In the genomic region with DNA sequence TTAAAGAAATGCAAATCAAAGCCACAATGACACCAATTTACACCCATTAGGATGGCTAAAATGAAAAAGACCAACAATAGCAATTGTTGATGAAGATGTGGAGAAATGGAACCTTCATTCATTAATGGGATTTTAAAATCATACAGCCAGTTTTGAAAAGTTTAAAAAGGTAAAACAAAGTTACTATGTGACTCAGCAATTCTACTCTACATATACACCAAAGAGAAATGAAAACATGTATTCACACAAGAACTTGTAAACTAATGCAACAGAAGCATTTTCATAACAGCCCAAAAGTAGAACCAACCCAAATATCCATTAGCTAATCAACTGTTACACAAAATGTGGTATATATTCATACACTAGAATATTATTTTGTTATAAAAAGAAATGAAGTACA, we compare ENCODE assay signal across 22 cellular contexts.
DNase-seq lines count a peak whose midpoint lies in the region; ATAC-seq, FAIRE-seq and TF ChIP-seq lines count a peak whose summit lies in the region.
"Had no signal": no experiment of that assay in that cellular context is flagged by ENCODE, and none has a peak within 500 bp of the region (broad histone marks: within the 10 kb centered on the region; RNA-seq: fewer than 3 reads in every experiment).

No MANE protein-coding gene starts in this region.

- TF ChIP-seq RAD21 in HepG2 (CRISPR knock-in tag; IDR thresholded peaks at IDR 0.05), result no peak
- TF ChIP-seq RAD21 in IMR-90 (IDR thresholded peaks at IDR 0.05; ENCODE audit: low read length), result no peak
- no peak for TF ChIP-seq RAD21 in K562 (CRISPR knock-in tag; conservative IDR thresholded peaks at IDR 0.05 in 1 of 2, IDR thresholded peaks at IDR 0.05 in 1 of 2)

- H3K18ac ChIP-seq in IMR-90 (ENCODE audit: low read depth, low read length), result no peak overlapping the region

- H3K79me2 ChIP-seq in HepG2 (ENCODE audit: insufficient read depth, low read length) (peaks cover 1% of the 10 kb centered on the region), K562 (ENCODE audit: control insufficient read depth, insufficient read depth, low read length) (no peaks in the 10 kb centered on the region)

- no peak overlapping the region for H2AFZ ChIP-seq in HepG2 (ENCODE audit: low read length)
- no peak overlapping the region for H2AFZ ChIP-seq in IMR-90 (replicated peaks; ENCODE audit: low read length, poor library complexity)
- no peak overlapping the region for H2AFZ ChIP-seq in K562 (ENCODE audit: low read depth, low read length)

- H3K4me2 ChIP-seq in HepG2 (ENCODE audit: low read depth, low read length) (no peak overlapping the region), IMR-90 (ENCODE audit: low read depth, low read length) (no peak overlapping the region), K562 (ENCODE audit: insufficient read depth, low read length) (no peak overlapping the region)
- H3K4me2 ChIP-seq: BLaER1 treated with 17β-estradiol and CSF1 and Interleukin-3, amounts not matched to agents 10 nM and 100 nM had no signal

- in situ Hi-C loops in HepG2 (cut with HindIII; ENCODE audit: extremely low pct_ligation_motif_present, low pct_unique_long_range_greater_than_20kb), result no loop called here
- in situ Hi-C loops in IMR-90 (cut with MboI; ENCODE audit: low sequenced_read_pairs), result no loop called here
- in situ Hi-C loops in K562 (cut with MboI), result no loop called here

- H3K4ac ChIP-seq in IMR-90 (ENCODE audit: low read depth, low read length), result no peak overlapping the region

- no peak for TF ChIP-seq CTCF in HepG2 (CRISPR knock-in tag; IDR thresholded peaks at IDR 0.05)
- no peak for TF ChIP-seq CTCF in right lobe of liver (IDR thresholded peaks at IDR 0.05)
- no peak for TF ChIP-seq CTCF in IMR-90 (conservative IDR thresholded peaks at IDR 0.05; ENCODE audit: low read depth, low read length)
- TF ChIP-seq CTCF in K562 (IDR thresholded peaks at IDR 0.05 in 2 of 3, conservative IDR thresholded peaks at IDR 0.05 in 1 of 3; ENCODE audit: insufficient read depth in 2 of 3, low read depth in 1 of 3, low read length in 3 of 3), result no peak
- no peak for TF ChIP-seq CTCF in adrenal gland (IDR thresholded peaks at IDR 0.05)

- H3K4me3 ChIP-seq in HepG2 (replicated peaks in 1 of 3; ENCODE audit: insufficient read depth in 1 of 3, low read depth in 2 of 3, low read length in 3 of 3), result no peak overlapping the region
- H3K4me3 ChIP-seq in right lobe of liver, result no peak overlapping the region
- H3K4me3 ChIP-seq in IMR-90 (ENCODE audit: insufficient read depth, low read depth, low read length), result no peak overlapping the region
- no peak overlapping the region for H3K4me3 ChIP-seq in K562
- no peak overlapping the region for H3K4me3 ChIP-seq in adrenal gland
- H3K4me3 ChIP-seq: BLaER1 treated with 17β-estradiol and CSF1 and Interleukin-3, amounts not matched to agents 10 nM and 100 nM had no signal

- dilution Hi-C loops in IMR-90 (cut with HindIII; ENCODE audit: low sequenced_read_pairs, unreplicated experiment), result no loop called here

- no peak overlapping the region for H2BK15ac ChIP-seq in IMR-90 (ENCODE audit: low read depth, low read length)

- TF ChIP-seq POLR2A in HepG2 (IDR thresholded peaks at IDR 0.05; ENCODE audit: insufficient read depth in 1 of 2, low read depth in 2 of 2, low read length in 2 of 2), result no peak
- TF ChIP-seq POLR2A in right lobe of liver (IDR thresholded peaks at IDR 0.05), result no peak
- TF ChIP-seq POLR2A in IMR-90 (IDR thresholded peaks at IDR 0.05; ENCODE audit: low read depth, low read length), result no peak
- TF ChIP-seq POLR2A in K562 (conservative IDR thresholded peaks at IDR 0.05), result no peak
- no peak for TF ChIP-seq POLR2A in adrenal gland (IDR thresholded peaks at IDR 0.05)

- H3K56ac ChIP-seq in IMR-90 (ENCODE audit: extremely low read depth, insufficient read depth, low read length), result no peak overlapping the region

- POLR2A ChIA-PET in HepG2 (lab: Yijun Ruan, JAX) (no interaction called here), IMR-90 (lab: Charles Lee; ENCODE audit: unreplicated experiment) (no interaction called here), K562 (lab: Yijun Ruan, JAX) (no interaction called here)

- no peak overlapping the region for H2AK9ac ChIP-seq in IMR-90 (replicated peaks; ENCODE audit: low read depth, low read length, poor library complexity)

- BruUV-seq in HepG2 (replicated peaks; lab: Mats Ljungman, UMichigan) (no TSS peak), IMR-90 (replicated peaks; lab: Mats Ljungman, UMichigan) (no TSS peak), K562 (replicated peaks; lab: Mats Ljungman, UMichigan) (no TSS peak)

- H3K23ac ChIP-seq in IMR-90 (ENCODE audit: low read depth, low read length), result no peak overlapping the region

- no peak overlapping the region for H2AK5ac ChIP-seq in IMR-90 (ENCODE audit: low read depth, low read length)

- H4K91ac ChIP-seq in IMR-90 (ENCODE audit: insufficient read depth, low read depth, low read length), result no peak overlapping the region

- intact Hi-C loops in HepG2 (cut with micrococcal nuclease; ENCODE audit: unreplicated experiment) (no loop called here), right lobe of liver (cut with DNase I) (no loop called here), IMR-90 (cut with micrococcal nuclease) (no loop called here), K562 (cut with micrococcal nuclease) (no loop called here), adrenal gland (cut with DNase I) (no loop called here)

- H4K20me1 ChIP-seq in HepG2 (ENCODE audit: insufficient read depth, low read length), result no peaks in the 10 kb centered on the region
- H4K20me1 ChIP-seq in IMR-90 (ENCODE audit: insufficient read depth, low read length), result no peaks in the 10 kb centered on the region; the same call in 1 of the 2 replicates
- no peaks in the 10 kb centered on the region for H4K20me1 ChIP-seq in K562 (replicated peaks; ENCODE audit: control insufficient read depth, insufficient read depth, low read length)
- H4K20me1 ChIP-seq: BLaER1 treated with 17β-estradiol and CSF1 and Interleukin-3, amounts not matched to agents 10 nM and 100 nM had no signal

- CTCF ChIA-PET in HepG2 (lab: Yijun Ruan, JAX; ENCODE audit: low intra/inter-chr PET ratio, low total read pairs) (no interaction called here), IMR-90 (lab: Yijun Ruan, JAX) (no interaction called here), K562 (lab: Yijun Ruan, JAX; ENCODE audit: low intra/inter-chr PET ratio) (no interaction called here)

- H3K9me1 ChIP-seq in IMR-90 (ENCODE audit: insufficient read depth, low read length) (no peaks in the 10 kb centered on the region), K562 (ENCODE audit: control insufficient read depth, insufficient read depth, low read length) (no peaks in the 10 kb centered on the region)

- H2BK5ac ChIP-seq in IMR-90 (ENCODE audit: low read depth, low read length, poor library complexity, severe bottlenecking), result no peak overlapping the region

- H3K27ac ChIP-seq in HepG2 (ENCODE audit: extremely low read length, insufficient read depth, low read length), result no peak overlapping the region
- no peak overlapping the region for H3K27ac ChIP-seq in right lobe of liver
- no peak overlapping the region for H3K27ac ChIP-seq in IMR-90 (ENCODE audit: insufficient read depth, low read length)
- no peak overlapping the region for H3K27ac ChIP-seq in K562 (ENCODE audit: extremely low read depth, low read depth, low read length)
- H3K27ac ChIP-seq in adrenal gland, result no peak overlapping the region
- H3K27ac ChIP-seq: BLaER1 treated with 17β-estradiol and CSF1 and Interleukin-3, amounts not matched to agents 10 nM and 100 nM; C4-2B had no signal

- DNase-seq in HepG2 (ENCODE audit: low spot score), result no peak
- DNase-seq in right lobe of liver, result no peak
- no peak for DNase-seq in IMR-90
- no peak for DNase-seq in K562 (ENCODE audit: extremely low read depth in 1 of 4, low spot score in 3 of 4)
- DNase-seq in adrenal gland, result no peak
- DNase-seq in central memory CD4-positive, alpha-beta T cell, result no peak
- DNase-seq: 8988T; AML-193; Caco-2; Calu3; CD4-positive, alpha-beta T cell; CD8-positive, alpha-beta T cell; DMS79 treated with DMSO at 0.1 percent for 48 hours; GF-D8 had no signal

- no peaks in the 10 kb centered on the region for H3K9me3 ChIP-seq in HepG2 (ENCODE audit: low read length)
- no peaks in the 10 kb centered on the region for H3K9me3 ChIP-seq in right lobe of liver
- H3K9me3 ChIP-seq in IMR-90 (ENCODE audit: control insufficient read depth, insufficient read depth, low read length), result no peaks in the 10 kb centered on the region
- 0 out of 2 replicates have a peak, but pooled peaks cover 1% of the 10 kb centered on the region for H3K9me3 ChIP-seq in K562 (replicated peaks; ENCODE audit: control insufficient read depth, insufficient read depth, low read depth, low read length)
- H3K9me3 ChIP-seq in adrenal gland (replicated peaks in 1 of 3), result no peaks in the 10 kb centered on the region
- H3K9me3 ChIP-seq: Caco-2 had no signal

- FAIRE-seq in HepG2 (lab: Jason Lieb, UNC) (no peak), K562 (lab: Jason Lieb, UNC) (no peak)
- FAIRE-seq: A204.1, D721Med, G401.6, GM12891, GM19239 had no signal

- H3K14ac ChIP-seq in IMR-90 (replicated peaks; ENCODE audit: low read depth, low read length), result no peak overlapping the region

- H3K36me3 ChIP-seq in HepG2 (replicated peaks in 1 of 2; ENCODE audit: control insufficient read depth in 1 of 2, insufficient read depth in 2 of 2, low read length in 2 of 2) (no peaks in the 10 kb centered on the region), right lobe of liver (no peaks in the 10 kb centered on the region), IMR-90 (ENCODE audit: control insufficient read depth, insufficient read depth, low read length) (no peaks in the 10 kb centered on the region), K562 (ENCODE audit: control insufficient read depth, insufficient read depth, low read length) (no peaks in the 10 kb centered on the region), adrenal gland (replicated peaks in 1 of 2) (no peaks in the 10 kb centered on the region)

- peaks cover 0 to 7% of the 10 kb centered on the region in 2 experiments; a peak in 1 of 4 replicates for H3K79me1 ChIP-seq in IMR-90 (ENCODE audit: low read depth in 1 of 2, low read length in 2 of 2)

- no peak overlapping the region for H2BK120ac ChIP-seq in IMR-90 (ENCODE audit: low read depth, low read length)

- TF ChIP-seq EP300 in HepG2 (IDR thresholded peaks at IDR 0.05; ENCODE audit: low read depth in 2 of 2, low read length in 2 of 2) (no peak), HepG2 (CRISPR knock-in tag; IDR thresholded peaks at IDR 0.05; ENCODE audit: borderline replicate concordance) (no peak), K562 (IDR thresholded peaks at IDR 0.05; ENCODE audit: low read length) (no peak)

- ATAC-seq in HepG2, result no peak
- no peak for ATAC-seq in right lobe of liver
- ATAC-seq in IMR-90 (ENCODE audit: low read depth), result no peak
- ATAC-seq in K562, result no peak
- no peak for ATAC-seq in HG03108 (IDR thresholded peaks at IDR 0.05; ENCODE audit: unreplicated experiment)
- ATAC-seq: CD8-positive, alpha-beta T cell had no signal

- H3K4me1 ChIP-seq in HepG2 (ENCODE audit: insufficient read depth, low read length) (no peaks in the 10 kb centered on the region), right lobe of liver (no peaks in the 10 kb centered on the region), IMR-90 (ENCODE audit: control insufficient read depth, insufficient read depth, low read length) (no peaks in the 10 kb centered on the region), K562 (replicated peaks in 1 of 2; ENCODE audit: control insufficient read depth in 2 of 2, insufficient read depth in 2 of 2, low read length in 2 of 2) (no peaks in the 10 kb centered on the region), adrenal gland (replicated peaks in 1 of 2) (no peaks in the 10 kb centered on the region)
- H3K4me1 ChIP-seq: BLaER1 treated with 17β-estradiol and CSF1 and Interleukin-3, amounts not matched to agents 10 nM and 100 nM; Caco-2 had no signal

- H3K9ac ChIP-seq in HepG2 (ENCODE audit: insufficient read depth, low read depth, low read length) (no peak overlapping the region), IMR-90 (ENCODE audit: low read depth, low read length) (no peak overlapping the region), K562 (ENCODE audit: insufficient read depth in 1 of 2, low read depth in 2 of 2, low read length in 2 of 2) (no peak overlapping the region)
- H3K9ac ChIP-seq: BLaER1 treated with 17β-estradiol and CSF1 and Interleukin-3, amounts not matched to agents 10 nM and 100 nM had no signal

- H4K8ac ChIP-seq in IMR-90 (ENCODE audit: low read depth in 2 of 2, low read length in 2 of 2), result no peak overlapping the region

- no peak overlapping the region for H2BK20ac ChIP-seq in IMR-90 (ENCODE audit: low read depth, low read length)

- H3K27me3 ChIP-seq in HepG2 (ENCODE audit: control insufficient read depth in 1 of 2, insufficient read depth in 2 of 2, low read length in 2 of 2), result no peaks in the 10 kb centered on the region
- no peaks in the 10 kb centered on the region for H3K27me3 ChIP-seq in right lobe of liver
- no peaks in the 10 kb centered on the region for H3K27me3 ChIP-seq in IMR-90 (ENCODE audit: control insufficient read depth, insufficient read depth, low read length)
- no peaks in the 10 kb centered on the region for H3K27me3 ChIP-seq in K562 (ENCODE audit: control insufficient read depth in 2 of 2, insufficient read depth in 2 of 2, low read length in 2 of 2)
- H3K27me3 ChIP-seq in adrenal gland, result no peaks in the 10 kb centered on the region
- H3K27me3 ChIP-seq: BLaER1 treated with 17β-estradiol and CSF1 and Interleukin-3, amounts not matched to agents 10 nM and 100 nM had no signal

- no peak overlapping the region for H4K5ac ChIP-seq in IMR-90 (ENCODE audit: low read depth, low read length)
